Comparison of ENCODE assay signal across 23 cellular contexts in genomic region chr9:86277072-86277471, GRCh38. TPM values are rescaled to one million over a fixed set of nuclear protein-coding genes. Genes with fewer than 3 reads are reported as not detected.
"Had no signal": no experiment of that assay in that cellular context is flagged by ENCODE, and none has a peak within 500 bp of the region (broad histone marks: within the 10 kb centered on the region; RNA-seq: fewer than 3 reads in every experiment).

No MANE protein-coding gene starts in this region.

- H3K4me3 ChIP-seq: coronary artery, esophagus squamous epithelium, gastroesophageal sphincter, spleen, testis, transverse colon had no signal

- H3K27ac Mint-ChIP-seq: stimulated activated naive B cell treated with anti-CD40 and anti-IgM and Interleukin-4, amounts not matched to agents 10 μg/mL and 1 μg/mL and 100 μg/mL, for 72 hours had no signal

- H3K27me3 Mint-ChIP-seq: naive B cell; stimulated activated naive B cell treated with anti-CD40 and anti-IgM and Interleukin-4, amounts not matched to agents 10 μg/mL and 1 μg/mL and 100 μg/mL, for 72 hours; stimulated activated naive CD8-positive, alpha-beta T cell treated with anti-CD3 and anti-CD28 coated beads, Interleukin-15, amount 100 ng/mL, for 72 hours had no signal

- H3K9me3 Mint-ChIP-seq: naive B cell; stimulated activated naive B cell treated with anti-CD40 and anti-IgM and Interleukin-4, amounts not matched to agents 10 μg/mL and 1 μg/mL and 100 μg/mL, for 72 hours; stimulated activated naive CD8-positive, alpha-beta T cell treated with anti-CD3 and anti-CD28 coated beads, Interleukin-15, amount 100 ng/mL, for 72 hours had no signal

- H3K27ac ChIP-seq: coronary artery, epithelial cell of prostate, esophagus squamous epithelium, gastroesophageal sphincter, spleen, testis, transverse colon had no signal

- DNase-seq: effector CD4-positive, alpha-beta T cell; esophagus squamous epithelium; foreskin fibroblast; glutamatergic neuron; islet precursor cell; naive B cell; posterior cingulate gyrus; spleen; stimulated activated CD4-positive, alpha-beta T cell treated with anti-CD3 and anti-CD28 coated beads, Interleukin-15, amount 100 ng/mL, for 24 hours; stimulated activated CD4-positive, alpha-beta T cell treated with anti-CD3 and anti-CD28 coated beads, Interleukin-1b, Interleukin-23, amount 100 ng/mL, for 48 hours; stimulated activated CD4-positive, alpha-beta T cell treated with anti-CD3 and anti-CD28 coated beads, Interleukin-4, amount 100 ng/mL, for 24 hours; stimulated activated naive B cell treated with anti-CD40 and anti-IgM and Interleukin-4, amounts not matched to agents 10 μg/mL and 1 μg/mL and 100 μg/mL, for 72 hours; stimulated activated naive CD8-positive, alpha-beta T cell treated with anti-CD3 and anti-CD28 coated beads, Interleukin-15, amount 100 ng/mL, for 72 hours; testis; transverse colon had no signal

- H3K27me3 ChIP-seq: esophagus squamous epithelium, gastroesophageal sphincter, spleen, testis, transverse colon had no signal

- H3K9me3 ChIP-seq: esophagus squamous epithelium, gastroesophageal sphincter, spleen, testis, transverse colon had no signal

- H3K4me3 Mint-ChIP-seq: stimulated activated naive B cell treated with anti-CD40 and anti-IgM and Interleukin-4, amounts not matched to agents 10 μg/mL and 1 μg/mL and 100 μg/mL, for 72 hours; stimulated activated naive CD8-positive, alpha-beta T cell treated with anti-CD3 and anti-CD28 coated beads, Interleukin-15, amount 100 ng/mL, for 72 hours had no signal

- ATAC-seq: gastroesophageal sphincter; left lobe of liver; sciatic nerve; stimulated activated naive B cell treated with anti-CD40 and anti-IgM and Interleukin-4, amounts not matched to agents 10 μg/mL and 1 μg/mL and 100 μg/mL, for 72 hours; stimulated activated naive CD8-positive, alpha-beta T cell treated with anti-CD3 and anti-CD28 coated beads, Interleukin-15, amount 100 ng/mL, for 72 hours had no signal

RNA-seq across cellular contexts. Expression of gene C9orf153, which starts 17.6 kb away (rescaled TPM):
- total RNA-seq: chondrocyte, dermis microvascular lymphatic vessel endothelial cell, esophagus squamous epithelium had no signal
- polyA plus RNA-seq: neural cell had no signal
